27 cellular contexts compared by ENCODE assay signal in genomic region chr7:15628876-15629275, GRCh38. TPM values are rescaled to one million over a fixed set of nuclear protein-coding genes. Genes with fewer than 3 reads are reported as not detected.
DNase-seq lines count a peak whose midpoint lies in the region; ATAC-seq, FAIRE-seq and TF ChIP-seq lines count a peak whose summit lies in the region.
"Had no signal": no experiment of that assay in that cellular context is flagged by ENCODE, and none has a peak within 500 bp of the region (broad histone marks: within the 10 kb centered on the region; RNA-seq: fewer than 3 reads in every experiment).

No MANE protein-coding gene starts in this region.

- no peak overlapping the region for H3K23ac ChIP-seq in neuronal stem cell (ENCODE audit: low read depth, low read length, poor library complexity)

- H2AFZ ChIP-seq in ACC112 (ENCODE audit: low read length, unreplicated experiment) (no peak overlapping the region), neuronal stem cell (ENCODE audit: low read length) (peak overlapping the region; percentile 23)

- intact Hi-C loops in upper lobe of right lung (cut with DNase I) (no loop called here), mucosa of descending colon (cut with DNase I, micrococcal nuclease) (no loop called here)

- DNase-seq in RCC 7860 (ENCODE audit: low spot score) (peak; percentile 40), fibroblast of gingiva (ENCODE audit: low read depth) (peak; percentile 34), neuronal stem cell (ENCODE audit: low spot score) (no peak), upper lobe of right lung (no peak), mucosa of descending colon (no peak)
- DNase-seq: 8988T; activated CD4-positive, CD25-positive, alpha-beta regulatory T cell treated with anti-CD3 and anti-CD28 coated beads, Interleukin-2, amount 50 U/mL, for 72 hours; activated T-cell treated with anti-CD3 and anti-CD28 coated beads, Interleukin-2, amount 50 U/mL, for 72 hours; HFFc6; left cardiac atrium; mesendoderm; natural killer cell; NCI-H1417 treated with DMSO at 0.1 percent for 48 hours; NCI-H2107; NCI-H526; stimulated activated CD4-positive, alpha-beta T cell treated with anti-CD3 and anti-CD28 coated beads, Interleukin-4, amount 100 ng/mL, for 24 hours; T-helper 9 cell; upper lobe of left lung had no signal

- no peak overlapping the region for H4K91ac ChIP-seq in neuronal stem cell (ENCODE audit: low read depth, low read length, poor library complexity)

- H2BK15ac ChIP-seq in neuronal stem cell (ENCODE audit: low read length): no peak overlapping the region

- H3K79me1 ChIP-seq in neuronal stem cell (ENCODE audit: low read depth, low read length): no peaks in the 10 kb centered on the region

- H3K36me3 ChIP-seq in ACC112 (ENCODE audit: insufficient read depth, low read length) (peaks cover 13% of the 10 kb centered on the region; the same call in 1 of the 2 replicates), neuronal stem cell (replicated peaks in 1 of 2; ENCODE audit: control insufficient read depth in 2 of 2, insufficient read depth in 2 of 2, low read length in 2 of 2) (no peaks in the 10 kb centered on the region), upper lobe of right lung (peaks cover 3% of the 10 kb centered on the region), mucosa of descending colon (ENCODE audit: low read depth) (no peaks in the 10 kb centered on the region)
- H3K36me3 ChIP-seq: prostate gland, upper lobe of left lung had no signal

- H3K9me3 ChIP-seq in neuronal stem cell (replicated peaks in 1 of 2; ENCODE audit: control insufficient read depth in 2 of 2, insufficient read depth in 1 of 2, low read depth in 1 of 2, low read length in 2 of 2): no peaks in the 10 kb centered on the region
- H3K9me3 ChIP-seq in upper lobe of right lung: no peaks in the 10 kb centered on the region
- H3K9me3 ChIP-seq in mucosa of descending colon: no peaks in the 10 kb centered on the region
- H3K9me3 ChIP-seq: prostate gland, upper lobe of left lung had no signal

- H3K79me2 ChIP-seq in ACC112 (ENCODE audit: control insufficient read depth, insufficient read depth, low read length, unreplicated experiment): peaks cover 5% of the 10 kb centered on the region

- H2BK12ac ChIP-seq in neuronal stem cell (ENCODE audit: low read length): no peak overlapping the region

- no peak overlapping the region for H3K4ac ChIP-seq in neuronal stem cell (ENCODE audit: low read length)

- no peak overlapping the region for H3K4me3 ChIP-seq in ACC112 (ENCODE audit: low read depth, low read length)
- no peak overlapping the region for H3K4me3 ChIP-seq in neuronal stem cell (ENCODE audit: low read length in 2 of 2)
- H3K4me3 ChIP-seq in upper lobe of right lung: no peak overlapping the region
- H3K4me3 ChIP-seq in mucosa of descending colon: no peak overlapping the region
- H3K4me3 ChIP-seq: prostate gland, upper lobe of left lung had no signal

- H4K8ac ChIP-seq in neuronal stem cell (ENCODE audit: low read depth, low read length): no peak overlapping the region

- WGBS in neuronal stem cell (ENCODE audit: extremely low coverage in 2 of 2, insufficient read length in 2 of 2, insufficient replicate concordance in 1 of 2), 2 donors: no CpG with 5 or more reads among the region's 1 CpG

- FAIRE-seq in RCC 7860 (lab: Jason Lieb, UNC): peak; percentile 89
- FAIRE-seq: frontal cortex, GM18507, HepG2 had no signal

- no peak overlapping the region for H3K14ac ChIP-seq in neuronal stem cell (ENCODE audit: low read length)

- peaks cover 36% of the 10 kb centered on the region for H3K4me1 ChIP-seq in ACC112 (ENCODE audit: control insufficient read depth, insufficient read depth, low read length, unreplicated experiment)
- H3K4me1 ChIP-seq in neuronal stem cell (ENCODE audit: control insufficient read depth in 2 of 2, insufficient read depth in 1 of 2, low read depth in 1 of 2, low read length in 2 of 2): peaks cover 0 to 2% of the 10 kb centered on the region in 2 donors
- no peaks in the 10 kb centered on the region for H3K4me1 ChIP-seq in upper lobe of right lung
- no peaks in the 10 kb centered on the region for H3K4me1 ChIP-seq in mucosa of descending colon (ENCODE audit: low read depth)
- H3K4me1 ChIP-seq: prostate gland, upper lobe of left lung had no signal

- H2AK5ac ChIP-seq in neuronal stem cell (ENCODE audit: low read depth, low read length): no peak overlapping the region

- ATAC-seq in GM21786 (IDR thresholded peaks at IDR 0.05; ENCODE audit: unreplicated experiment) (no peak), upper lobe of right lung (no peak), mucosa of descending colon (no peak), GM21447 (IDR thresholded peaks at IDR 0.05; ENCODE audit: unreplicated experiment) (no peak)
- ATAC-seq: activated T-cell treated with anti-CD3 and anti-CD28 coated beads, Interleukin-2, amount 50 U/mL, for 72 hours; HepG2; natural killer cell had no signal

- no peak overlapping the region for H3K9ac ChIP-seq in neuronal stem cell (ENCODE audit: low read depth, low read length, poor library complexity)

- no peak overlapping the region for H2BK120ac ChIP-seq in neuronal stem cell (ENCODE audit: low read depth, low read length)

- H3K27ac ChIP-seq in ACC112 (ENCODE audit: low read depth, low read length): peak overlapping the region; percentile 58
- H3K27ac ChIP-seq in neuronal stem cell (replicated peaks; ENCODE audit: low read length): no peak overlapping the region
- H3K27ac ChIP-seq in upper lobe of right lung: no peak overlapping the region
- H3K27ac ChIP-seq: C4-2B, prostate gland, upper lobe of left lung had no signal

- TF ChIP-seq CTCF in upper lobe of right lung (IDR thresholded peaks at IDR 0.05): no peak
- TF ChIP-seq CTCF in mucosa of descending colon (IDR thresholded peaks at IDR 0.05): no peak

- no peak overlapping the region for H2BK5ac ChIP-seq in neuronal stem cell (ENCODE audit: low read length)

- no peaks in the 10 kb centered on the region for H3K27me3 ChIP-seq in ACC112 (ENCODE audit: insufficient read depth, low read length)
- H3K27me3 ChIP-seq in neuronal stem cell (ENCODE audit: control insufficient read depth in 3 of 3, insufficient read depth in 3 of 3, low read depth in 1 of 3, low read length in 3 of 3): no peaks in the 10 kb centered on the region
- H3K27me3 ChIP-seq in upper lobe of right lung: no peaks in the 10 kb centered on the region
- H3K27me3 ChIP-seq: upper lobe of left lung had no signal

- no peak overlapping the region for H3K4me2 ChIP-seq in neuronal stem cell (ENCODE audit: insufficient read depth, low read length, poor library complexity, severe bottlenecking)

- H3K18ac ChIP-seq in neuronal stem cell (ENCODE audit: low read length): no peak overlapping the region

RNA-seq across cellular contexts. Expression of gene MEOX2, which starts 57.6 kb away (rescaled TPM):
- polyA plus RNA-seq in neuronal stem cell (2013, experiment 1 of 2): not detected
- polyA plus RNA-seq in neuronal stem cell (2013, experiment 2 of 2): 0.01 TPM
- total RNA-seq in upper lobe of right lung (21.9 TPM), mucosa of descending colon (1 to 10 TPM in 2 of 3 donors, under 1 TPM in 1; 0.52 to 3.8 (median 1.3) TPM)
- total RNA-seq: activated CD8-positive, alpha-beta memory T cell treated with anti-CD3 and anti-CD28 coated beads for 36 hours; activated T-cell treated with anti-CD3 and anti-CD28 coated beads, Interleukin-2, amount 50 U/mL, for 72 hours; frontal cortex; HepG2; HFFc6; natural killer cell had no signal
- polyA plus RNA-seq: HepG2 had no signal

Comparison
In these comparisons a context has a peak if more than half of its experiments do, and no peak if none do; other contexts are left out.
1. DNase-seq: peak in RCC 7860 (single experiment) and fibroblast of gingiva (single experiment); none in neuronal stem cell (single experiment), upper lobe of right lung (single experiment) and mucosa of descending colon (0 of 3).